1 cellular context compared by ENCODE assay signal in the genomic region with DNA sequence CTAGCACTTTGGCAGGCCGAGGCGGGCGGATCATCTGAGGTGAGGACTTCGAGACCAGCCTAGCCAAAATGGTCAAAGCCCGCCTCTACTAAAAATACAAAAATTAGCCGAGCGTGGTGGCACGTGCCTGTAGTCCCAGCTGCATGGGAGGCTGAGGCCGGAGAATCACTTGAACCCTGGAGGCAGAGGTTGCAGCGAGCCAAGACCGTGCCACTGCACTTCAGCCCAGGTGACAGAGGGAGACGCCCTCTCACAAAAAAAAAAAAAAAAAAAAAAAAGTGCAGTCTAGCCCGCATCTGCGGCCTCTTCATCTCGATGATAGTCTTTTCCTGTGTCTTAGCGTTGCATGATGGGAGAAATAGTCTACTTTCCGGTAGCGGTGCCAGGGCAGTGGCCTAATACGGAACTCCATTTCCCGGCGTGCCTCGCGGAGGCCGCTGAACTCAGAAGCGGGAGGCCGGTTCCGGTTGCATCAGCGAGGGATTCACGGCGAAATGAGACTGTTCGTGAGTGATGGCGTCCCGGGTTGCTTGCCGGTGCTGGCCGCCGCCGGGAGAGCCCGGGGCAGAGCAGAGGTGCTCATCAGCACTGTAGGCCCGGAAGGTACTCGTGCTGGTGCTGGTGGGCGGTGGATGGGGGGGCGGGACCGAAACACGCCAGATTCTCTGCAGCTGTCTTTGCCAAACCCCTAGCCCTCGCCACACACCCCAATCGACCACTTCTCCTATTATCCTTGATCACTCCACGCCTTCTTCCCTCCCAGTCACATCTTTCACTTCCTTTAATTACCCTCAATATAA.
TF ChIP-seq lines count a peak whose summit lies in the region.

A gene (plus strand): TSS at position 472 of the 800 bp plus-strand sequence. CDS start 23 bp downstream, at position 495.

TF ChIP-seq in HepG2, 621 proteins besides CTCF, POLR2A, EP300 and RAD21 (continued from another document and continues in another):
- TF ChIP-seq SMAD3 (CRISPR knock-in tag; IDR thresholded peaks at IDR 0.05) (no peak), ZFP82 (CRISPR knock-in tag; IDR thresholded peaks at IDR 0.05; ENCODE audit: borderline replicate concordance) (no peak), REXO4 (CRISPR knock-in tag; IDR thresholded peaks at IDR 0.05; ENCODE audit: borderline replicate concordance) (no peak), STAG1 (CRISPR knock-in tag; IDR thresholded peaks at IDR 0.05) (no peak), SRF (IDR thresholded peaks at IDR 0.05; ENCODE audit: low read depth, low read length) (peak; percentile 56; the same call in 1 of the 2 replicates), KLF16 (CRISPR knock-in tag; IDR thresholded peaks at IDR 0.05) (peak in 1 of 2 experiments; percentile 61; a peak in 1 of 4 replicates), TAF1 (CRISPR knock-in tag; IDR thresholded peaks at IDR 0.05) (peak; percentile 70), ATF7 (IDR thresholded peaks at IDR 0.05) (no peak), ATF7 (CRISPR knock-in tag; IDR thresholded peaks at IDR 0.05) (peak; percentile 32; the same call in 1 of the 2 replicates), GTF2F1 (IDR thresholded peaks at IDR 0.05; ENCODE audit: low read length) (no peak), ZSCAN31 (CRISPR knock-in tag; IDR thresholded peaks at IDR 0.05; ENCODE audit: low read depth) (no peak), ZNF879 (CRISPR knock-in tag; IDR thresholded peaks at IDR 0.05) (no peak), PRMT3 (CRISPR knock-in tag; IDR thresholded peaks at IDR 0.05; ENCODE audit: borderline replicate concordance, low read depth) (no peak), NFKB2 (CRISPR knock-in tag; IDR thresholded peaks at IDR 0.05; ENCODE audit: borderline replicate concordance) (peak; percentile 64; the same call in 1 of the 2 replicates), TBX3 (IDR thresholded peaks at IDR 0.05; ENCODE audit: borderline replicate concordance) (no peak), YY1 (IDR thresholded peaks at IDR 0.05; ENCODE audit: insufficient read depth, insufficient replicate concordance, low read depth, low read length) (peak; percentile 85), NRL (CRISPR knock-in tag; IDR thresholded peaks at IDR 0.05; ENCODE audit: borderline replicate concordance) (no peak), TEAD2 (CRISPR knock-in tag; IDR thresholded peaks at IDR 0.05) (no peak), ZNF441 (CRISPR knock-in tag; IDR thresholded peaks at IDR 0.05; ENCODE audit: borderline replicate concordance) (no peak), IRX3 (CRISPR knock-in tag; IDR thresholded peaks at IDR 0.05; ENCODE audit: borderline replicate concordance, low read depth) (no peak), ZNF235 (CRISPR knock-in tag; IDR thresholded peaks at IDR 0.05; ENCODE audit: borderline replicate concordance) (no peak)
- TF ChIP-seq, protein P1, sequence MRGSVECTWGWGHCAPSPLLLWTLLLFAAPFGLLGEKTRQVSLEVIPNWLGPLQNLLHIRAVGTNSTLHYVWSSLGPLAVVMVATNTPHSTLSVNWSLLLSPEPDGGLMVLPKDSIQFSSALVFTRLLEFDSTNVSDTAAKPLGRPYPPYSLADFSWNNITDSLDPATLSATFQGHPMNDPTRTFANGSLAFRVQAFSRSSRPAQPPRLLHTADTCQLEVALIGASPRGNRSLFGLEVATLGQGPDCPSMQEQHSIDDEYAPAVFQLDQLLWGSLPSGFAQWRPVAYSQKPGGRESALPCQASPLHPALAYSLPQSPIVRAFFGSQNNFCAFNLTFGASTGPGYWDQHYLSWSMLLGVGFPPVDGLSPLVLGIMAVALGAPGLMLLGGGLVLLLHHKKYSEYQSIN (CRISPR knock-in tag; IDR thresholded peaks at IDR 0.05; ENCODE audit: borderline replicate concordance) = no peak
- TF ChIP-seq, protein P2, sequence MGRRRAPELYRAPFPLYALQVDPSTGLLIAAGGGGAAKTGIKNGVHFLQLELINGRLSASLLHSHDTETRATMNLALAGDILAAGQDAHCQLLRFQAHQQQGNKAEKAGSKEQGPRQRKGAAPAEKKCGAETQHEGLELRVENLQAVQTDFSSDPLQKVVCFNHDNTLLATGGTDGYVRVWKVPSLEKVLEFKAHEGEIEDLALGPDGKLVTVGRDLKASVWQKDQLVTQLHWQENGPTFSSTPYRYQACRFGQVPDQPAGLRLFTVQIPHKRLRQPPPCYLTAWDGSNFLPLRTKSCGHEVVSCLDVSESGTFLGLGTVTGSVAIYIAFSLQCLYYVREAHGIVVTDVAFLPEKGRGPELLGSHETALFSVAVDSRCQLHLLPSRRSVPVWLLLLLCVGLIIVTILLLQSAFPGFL (CRISPR knock-in tag; IDR thresholded peaks at IDR 0.05) = no peak
- TF ChIP-seq, protein P3, sequence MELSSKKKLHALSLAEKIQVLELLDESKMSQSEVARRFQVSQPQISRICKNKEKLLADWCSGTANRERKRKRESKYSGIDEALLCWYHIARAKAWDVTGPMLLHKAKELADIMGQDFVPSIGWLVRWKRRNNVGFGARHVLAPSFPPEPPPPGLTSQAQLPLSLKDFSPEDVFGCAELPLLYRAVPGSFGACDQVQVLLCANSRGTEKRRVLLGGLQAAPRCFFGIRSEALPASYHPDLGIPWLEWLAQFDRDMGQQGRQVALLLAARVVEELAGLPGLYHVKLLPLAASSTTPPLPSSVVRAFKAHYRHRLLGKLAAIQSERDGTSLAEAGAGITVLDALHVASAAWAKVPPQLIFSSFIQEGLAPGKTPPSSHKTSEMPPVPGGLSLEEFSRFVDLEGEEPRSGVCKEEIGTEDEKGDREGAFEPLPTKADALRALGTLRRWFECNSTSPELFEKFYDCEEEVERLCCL (CRISPR knock-in tag; IDR thresholded peaks at IDR 0.05; ENCODE audit: borderline replicate concordance) = no peak
- TF ChIP-seq, protein P4, sequence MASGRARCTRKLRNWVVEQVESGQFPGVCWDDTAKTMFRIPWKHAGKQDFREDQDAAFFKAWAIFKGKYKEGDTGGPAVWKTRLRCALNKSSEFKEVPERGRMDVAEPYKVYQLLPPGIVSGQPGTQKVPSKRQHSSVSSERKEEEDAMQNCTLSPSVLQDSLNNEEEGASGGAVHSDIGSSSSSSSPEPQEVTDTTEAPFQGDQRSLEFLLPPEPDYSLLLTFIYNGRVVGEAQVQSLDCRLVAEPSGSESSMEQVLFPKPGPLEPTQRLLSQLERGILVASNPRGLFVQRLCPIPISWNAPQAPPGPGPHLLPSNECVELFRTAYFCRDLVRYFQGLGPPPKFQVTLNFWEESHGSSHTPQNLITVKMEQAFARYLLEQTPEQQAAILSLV (CRISPR knock-in tag; IDR thresholded peaks at IDR 0.05; ENCODE audit: borderline replicate concordance) = 0 out of 2 replicates have a peak, but pooled peaks have one; percentile 11
- TF ChIP-seq, protein P5, sequence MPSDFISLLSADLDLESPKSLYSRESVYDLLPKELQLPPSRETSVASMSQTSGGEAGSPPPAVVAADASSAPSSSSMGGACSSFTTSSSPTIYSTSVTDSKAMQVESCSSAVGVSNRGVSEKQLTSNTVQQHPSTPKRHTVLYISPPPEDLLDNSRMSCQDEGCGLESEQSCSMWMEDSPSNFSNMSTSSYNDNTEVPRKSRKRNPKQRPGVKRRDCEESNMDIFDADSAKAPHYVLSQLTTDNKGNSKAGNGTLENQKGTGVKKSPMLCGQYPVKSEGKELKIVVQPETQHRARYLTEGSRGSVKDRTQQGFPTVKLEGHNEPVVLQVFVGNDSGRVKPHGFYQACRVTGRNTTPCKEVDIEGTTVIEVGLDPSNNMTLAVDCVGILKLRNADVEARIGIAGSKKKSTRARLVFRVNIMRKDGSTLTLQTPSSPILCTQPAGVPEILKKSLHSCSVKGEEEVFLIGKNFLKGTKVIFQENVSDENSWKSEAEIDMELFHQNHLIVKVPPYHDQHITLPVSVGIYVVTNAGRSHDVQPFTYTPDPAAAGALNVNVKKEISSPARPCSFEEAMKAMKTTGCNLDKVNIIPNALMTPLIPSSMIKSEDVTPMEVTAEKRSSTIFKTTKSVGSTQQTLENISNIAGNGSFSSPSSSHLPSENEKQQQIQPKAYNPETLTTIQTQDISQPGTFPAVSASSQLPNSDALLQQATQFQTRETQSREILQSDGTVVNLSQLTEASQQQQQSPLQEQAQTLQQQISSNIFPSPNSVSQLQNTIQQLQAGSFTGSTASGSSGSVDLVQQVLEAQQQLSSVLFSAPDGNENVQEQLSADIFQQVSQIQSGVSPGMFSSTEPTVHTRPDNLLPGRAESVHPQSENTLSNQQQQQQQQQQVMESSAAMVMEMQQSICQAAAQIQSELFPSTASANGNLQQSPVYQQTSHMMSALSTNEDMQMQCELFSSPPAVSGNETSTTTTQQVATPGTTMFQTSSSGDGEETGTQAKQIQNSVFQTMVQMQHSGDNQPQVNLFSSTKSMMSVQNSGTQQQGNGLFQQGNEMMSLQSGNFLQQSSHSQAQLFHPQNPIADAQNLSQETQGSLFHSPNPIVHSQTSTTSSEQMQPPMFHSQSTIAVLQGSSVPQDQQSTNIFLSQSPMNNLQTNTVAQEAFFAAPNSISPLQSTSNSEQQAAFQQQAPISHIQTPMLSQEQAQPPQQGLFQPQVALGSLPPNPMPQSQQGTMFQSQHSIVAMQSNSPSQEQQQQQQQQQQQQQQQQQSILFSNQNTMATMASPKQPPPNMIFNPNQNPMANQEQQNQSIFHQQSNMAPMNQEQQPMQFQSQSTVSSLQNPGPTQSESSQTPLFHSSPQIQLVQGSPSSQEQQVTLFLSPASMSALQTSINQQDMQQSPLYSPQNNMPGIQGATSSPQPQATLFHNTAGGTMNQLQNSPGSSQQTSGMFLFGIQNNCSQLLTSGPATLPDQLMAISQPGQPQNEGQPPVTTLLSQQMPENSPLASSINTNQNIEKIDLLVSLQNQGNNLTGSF (CRISPR knock-in tag; IDR thresholded peaks at IDR 0.05) = no peak
- TF ChIP-seq, protein P6, sequence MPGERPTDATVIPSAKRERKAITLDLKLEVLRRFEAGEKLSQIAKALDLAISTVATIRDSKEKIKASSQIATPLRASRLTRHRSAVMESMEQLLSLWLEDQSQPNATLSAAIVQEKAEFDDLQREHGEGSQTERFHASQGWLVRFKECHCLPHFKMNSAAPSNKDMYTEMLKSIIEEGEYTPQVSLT (CRISPR knock-in tag; IDR thresholded peaks at IDR 0.05; ENCODE audit: borderline replicate concordance, low read depth) = no peak
- TF ChIP-seq, protein P7, sequence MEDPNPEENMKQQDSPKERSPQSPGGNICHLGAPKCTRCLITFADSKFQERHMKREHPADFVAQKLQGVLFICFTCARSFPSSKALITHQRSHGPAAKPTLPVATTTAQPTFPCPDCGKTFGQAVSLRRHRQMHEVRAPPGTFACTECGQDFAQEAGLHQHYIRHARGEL (CRISPR knock-in tag; IDR thresholded peaks at IDR 0.05) = no peak
- TF ChIP-seq, protein P8, sequence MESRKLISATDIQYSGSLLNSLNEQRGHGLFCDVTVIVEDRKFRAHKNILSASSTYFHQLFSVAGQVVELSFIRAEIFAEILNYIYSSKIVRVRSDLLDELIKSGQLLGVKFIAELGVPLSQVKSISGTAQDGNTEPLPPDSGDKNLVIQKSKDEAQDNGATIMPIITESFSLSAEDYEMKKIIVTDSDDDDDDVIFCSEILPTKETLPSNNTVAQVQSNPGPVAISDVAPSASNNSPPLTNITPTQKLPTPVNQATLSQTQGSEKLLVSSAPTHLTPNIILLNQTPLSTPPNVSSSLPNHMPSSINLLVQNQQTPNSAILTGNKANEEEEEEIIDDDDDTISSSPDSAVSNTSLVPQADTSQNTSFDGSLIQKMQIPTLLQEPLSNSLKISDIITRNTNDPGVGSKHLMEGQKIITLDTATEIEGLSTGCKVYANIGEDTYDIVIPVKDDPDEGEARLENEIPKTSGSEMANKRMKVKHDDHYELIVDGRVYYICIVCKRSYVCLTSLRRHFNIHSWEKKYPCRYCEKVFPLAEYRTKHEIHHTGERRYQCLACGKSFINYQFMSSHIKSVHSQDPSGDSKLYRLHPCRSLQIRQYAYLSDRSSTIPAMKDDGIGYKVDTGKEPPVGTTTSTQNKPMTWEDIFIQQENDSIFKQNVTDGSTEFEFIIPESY (CRISPR knock-in tag; IDR thresholded peaks at IDR 0.05) = no peak
- TF ChIP-seq, protein P9, sequence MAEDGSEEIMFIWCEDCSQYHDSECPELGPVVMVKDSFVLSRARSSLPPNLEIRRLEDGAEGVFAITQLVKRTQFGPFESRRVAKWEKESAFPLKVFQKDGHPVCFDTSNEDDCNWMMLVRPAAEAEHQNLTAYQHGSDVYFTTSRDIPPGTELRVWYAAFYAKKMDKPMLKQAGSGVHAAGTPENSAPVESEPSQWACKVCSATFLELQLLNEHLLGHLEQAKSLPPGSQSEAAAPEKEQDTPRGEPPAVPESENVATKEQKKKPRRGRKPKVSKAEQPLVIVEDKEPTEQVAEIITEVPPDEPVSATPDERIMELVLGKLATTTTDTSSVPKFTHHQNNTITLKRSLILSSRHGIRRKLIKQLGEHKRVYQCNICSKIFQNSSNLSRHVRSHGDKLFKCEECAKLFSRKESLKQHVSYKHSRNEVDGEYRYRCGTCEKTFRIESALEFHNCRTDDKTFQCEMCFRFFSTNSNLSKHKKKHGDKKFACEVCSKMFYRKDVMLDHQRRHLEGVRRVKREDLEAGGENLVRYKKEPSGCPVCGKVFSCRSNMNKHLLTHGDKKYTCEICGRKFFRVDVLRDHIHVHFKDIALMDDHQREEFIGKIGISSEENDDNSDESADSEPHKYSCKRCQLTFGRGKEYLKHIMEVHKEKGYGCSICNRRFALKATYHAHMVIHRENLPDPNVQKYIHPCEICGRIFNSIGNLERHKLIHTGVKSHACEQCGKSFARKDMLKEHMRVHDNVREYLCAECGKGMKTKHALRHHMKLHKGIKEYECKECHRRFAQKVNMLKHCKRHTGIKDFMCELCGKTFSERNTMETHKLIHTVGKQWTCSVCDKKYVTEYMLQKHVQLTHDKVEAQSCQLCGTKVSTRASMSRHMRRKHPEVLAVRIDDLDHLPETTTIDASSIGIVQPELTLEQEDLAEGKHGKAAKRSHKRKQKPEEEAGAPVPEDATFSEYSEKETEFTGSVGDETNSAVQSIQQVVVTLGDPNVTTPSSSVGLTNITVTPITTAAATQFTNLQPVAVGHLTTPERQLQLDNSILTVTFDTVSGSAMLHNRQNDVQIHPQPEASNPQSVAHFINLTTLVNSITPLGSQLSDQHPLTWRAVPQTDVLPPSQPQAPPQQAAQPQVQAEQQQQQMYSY (CRISPR knock-in tag; IDR thresholded peaks at IDR 0.05) = no peak; the same call in 1 of the 2 replicates
- TF ChIP-seq, protein P10, sequence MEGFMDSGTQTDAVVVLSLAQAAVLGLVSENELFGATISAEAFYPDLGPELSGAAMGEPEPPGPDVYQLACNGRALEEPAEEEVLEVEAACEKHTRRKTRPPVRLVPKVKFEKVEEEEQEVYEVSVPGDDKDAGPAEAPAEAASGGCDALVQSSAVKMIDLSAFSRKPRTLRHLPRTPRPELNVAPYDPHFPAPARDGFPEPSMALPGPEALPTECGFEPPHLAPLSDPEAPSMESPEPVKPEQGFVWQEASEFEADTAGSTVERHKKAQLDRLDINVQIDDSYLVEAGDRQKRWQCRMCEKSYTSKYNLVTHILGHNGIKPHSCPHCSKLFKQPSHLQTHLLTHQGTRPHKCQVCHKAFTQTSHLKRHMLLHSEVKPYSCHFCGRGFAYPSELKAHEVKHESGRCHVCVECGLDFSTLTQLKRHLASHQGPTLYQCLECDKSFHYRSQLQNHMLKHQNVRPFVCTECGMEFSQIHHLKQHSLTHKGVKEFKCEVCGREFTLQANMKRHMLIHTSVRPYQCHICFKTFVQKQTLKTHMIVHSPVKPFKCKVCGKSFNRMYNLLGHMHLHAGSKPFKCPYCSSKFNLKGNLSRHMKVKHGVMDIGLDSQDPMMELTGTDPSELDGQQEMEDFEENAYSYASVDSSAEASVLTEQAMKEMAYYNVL (CRISPR knock-in tag; IDR thresholded peaks at IDR 0.05; ENCODE audit: borderline replicate concordance) = 0 out of 2 replicates have a peak, but pooled peaks have one; percentile 7
- TF ChIP-seq, protein P11, sequence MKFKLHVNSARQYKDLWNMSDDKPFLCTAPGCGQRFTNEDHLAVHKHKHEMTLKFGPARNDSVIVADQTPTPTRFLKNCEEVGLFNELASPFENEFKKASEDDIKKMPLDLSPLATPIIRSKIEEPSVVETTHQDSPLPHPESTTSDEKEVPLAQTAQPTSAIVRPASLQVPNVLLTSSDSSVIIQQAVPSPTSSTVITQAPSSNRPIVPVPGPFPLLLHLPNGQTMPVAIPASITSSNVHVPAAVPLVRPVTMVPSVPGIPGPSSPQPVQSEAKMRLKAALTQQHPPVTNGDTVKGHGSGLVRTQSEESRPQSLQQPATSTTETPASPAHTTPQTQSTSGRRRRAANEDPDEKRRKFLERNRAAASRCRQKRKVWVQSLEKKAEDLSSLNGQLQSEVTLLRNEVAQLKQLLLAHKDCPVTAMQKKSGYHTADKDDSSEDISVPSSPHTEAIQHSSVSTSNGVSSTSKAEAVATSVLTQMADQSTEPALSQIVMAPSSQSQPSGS (CRISPR knock-in tag; IDR thresholded peaks at IDR 0.05) = no peak; the same call in 1 of the 2 replicates
